ENCODE assay signal across 8 cellular contexts in the genomic region with DNA sequence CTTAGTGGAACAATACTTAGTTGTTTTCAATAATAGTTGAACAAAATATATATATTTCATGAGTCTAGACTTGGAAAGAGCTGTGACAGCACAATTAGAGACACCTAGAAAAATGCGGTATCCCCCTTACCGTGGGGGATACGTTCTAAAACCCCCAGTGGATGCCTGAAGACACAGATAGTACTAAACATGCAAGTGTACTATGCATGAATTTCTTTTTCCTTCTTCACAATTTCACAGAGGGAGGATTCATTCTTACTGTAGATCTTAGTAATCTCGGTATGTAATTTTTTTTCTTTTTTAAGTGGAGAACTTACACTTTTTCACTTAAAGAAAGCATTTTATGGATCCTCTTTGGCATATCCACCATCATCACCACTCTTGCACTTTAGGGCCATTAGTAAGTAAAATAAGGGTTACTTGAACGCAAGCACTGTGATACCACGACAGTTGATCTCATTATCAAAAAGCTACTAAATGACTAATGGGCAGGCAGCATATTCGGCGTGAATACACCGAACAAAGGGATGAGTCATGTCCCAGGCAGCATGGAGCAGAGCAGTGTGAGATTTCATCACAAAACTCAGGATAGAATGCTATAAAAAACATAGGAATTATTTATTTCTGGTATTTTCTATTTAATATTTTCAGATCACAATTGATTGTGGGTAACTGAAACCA.
DNase-seq lines count a peak whose midpoint lies in the region; ATAC-seq lines count a peak whose summit lies in the region.

No MANE protein-coding gene starts in this region.

- peak overlapping the region; percentile 80 for H3K4me2 ChIP-seq in skeletal muscle satellite cell (ENCODE audit: low read length)

- H3K27ac Mint-ChIP-seq in activated T-helper 2 cell treated with anti-CD3 and anti-CD28 coated beads, Interferon-gamma antibody, Interleukin-2, Interleukin-4, amounts not matched to agents 10 μg/mL and 5 μg/mL and 100 μg/mL, durations not matched to agents 14 hours and 24 hours and 36 hours, result no peak overlapping the region

- no peaks in the 10 kb centered on the region for H3K27me3 ChIP-seq in skeletal muscle satellite cell (ENCODE audit: control insufficient read depth, insufficient read depth, low read length)

- H3K4me3 Mint-ChIP-seq in activated T-helper 2 cell treated with anti-CD3 and anti-CD28 coated beads, Interferon-gamma antibody, Interleukin-2, Interleukin-4, amounts not matched to agents 10 μg/mL and 5 μg/mL and 100 μg/mL, durations not matched to agents 14 hours and 24 hours and 36 hours (ENCODE audit: low read depth), result no peak overlapping the region

- H3K4me3 ChIP-seq in skeletal muscle satellite cell (ENCODE audit: low read length), result peak overlapping the region; percentile 64

- H3K36me3 ChIP-seq in skeletal muscle satellite cell (ENCODE audit: insufficient read depth, low read length), result no peaks in the 10 kb centered on the region

- peaks cover 5% of the 10 kb centered on the region for H3K4me1 Mint-ChIP-seq in activated T-helper 2 cell treated with anti-CD3 and anti-CD28 coated beads, Interferon-gamma antibody, Interleukin-2, Interleukin-4, amounts not matched to agents 10 μg/mL and 5 μg/mL and 100 μg/mL, durations not matched to agents 14 hours and 24 hours and 36 hours (ENCODE audit: low read depth)

- ATAC-seq in GM21367 (IDR thresholded peaks at IDR 0.05; ENCODE audit: unreplicated experiment), result no peak

- H3K9ac ChIP-seq in skeletal muscle satellite cell (ENCODE audit: low read depth, low read length), result peak overlapping the region; percentile 61

- H3K27me3 Mint-ChIP-seq in activated T-helper 2 cell treated with anti-CD3 and anti-CD28 coated beads, Interferon-gamma antibody, Interleukin-2, Interleukin-4, amounts not matched to agents 10 μg/mL and 5 μg/mL and 100 μg/mL, durations not matched to agents 14 hours and 24 hours and 36 hours (ENCODE audit: low read depth), result peaks cover 9% of the 10 kb centered on the region

- peaks cover 14% of the 10 kb centered on the region for H3K4me1 ChIP-seq in skeletal muscle satellite cell (ENCODE audit: control insufficient read depth, insufficient read depth, low read length)

- intact Hi-C loops in activated T-helper 2 cell treated with anti-CD3 and anti-CD28 coated beads, Interferon-gamma antibody, Interleukin-2, Interleukin-4, amounts not matched to agents 10 μg/mL and 5 μg/mL and 100 μg/mL, durations not matched to agents 14 hours and 24 hours and 36 hours (cut with micrococcal nuclease), result no loop called here

- DNase-seq in stimulated activated CD4-positive, alpha-beta T cell treated with anti-CD3 and anti-CD28 coated beads, Interleukin-15, amount 100 ng/mL, for 24 hours, result peak; percentile 33
- DNase-seq in stimulated activated CD4-positive, alpha-beta T cell treated with anti-CD3 and anti-CD28 coated beads, Interleukin-4, amount 100 ng/mL, for 4 hours, result no peak
- peak; percentile 86 for DNase-seq in RPMI7951 (ENCODE audit: low read depth)
- DNase-seq in fibroblast of gingiva (ENCODE audit: low read depth), result peak; percentile 70
- no peak for DNase-seq in NCI-H774 (lab: John Stamatoyannopoulos, UW)
- no peak for DNase-seq in activated T-helper 2 cell treated with anti-CD3 and anti-CD28 coated beads, Interferon-gamma antibody, Interleukin-2, Interleukin-4, amounts not matched to agents 10 μg/mL and 5 μg/mL and 100 μg/mL, durations not matched to agents 14 hours and 24 hours and 36 hours (ENCODE audit: low spot score)

- peaks cover 23% of the 10 kb centered on the region for H3K9me3 Mint-ChIP-seq in activated T-helper 2 cell treated with anti-CD3 and anti-CD28 coated beads, Interferon-gamma antibody, Interleukin-2, Interleukin-4, amounts not matched to agents 10 μg/mL and 5 μg/mL and 100 μg/mL, durations not matched to agents 14 hours and 24 hours and 36 hours

- peaks cover 9% of the 10 kb centered on the region for H3K9me3 ChIP-seq in skeletal muscle satellite cell (replicated peaks; ENCODE audit: low read length)

- peaks cover 6% of the 10 kb centered on the region for H3K36me3 Mint-ChIP-seq in activated T-helper 2 cell treated with anti-CD3 and anti-CD28 coated beads, Interferon-gamma antibody, Interleukin-2, Interleukin-4, amounts not matched to agents 10 μg/mL and 5 μg/mL and 100 μg/mL, durations not matched to agents 14 hours and 24 hours and 36 hours (ENCODE audit: low read depth)

Comparison
In these comparisons a context has a peak if more than half of its experiments do, and no peak if none do; other contexts are left out.
1. DNase-seq: peak in stimulated activated CD4-positive, alpha-beta T cell treated with anti-CD3 and anti-CD28 coated beads, Interleukin-15, amount 100 ng/mL, for 24 hours (single experiment), RPMI7951 (single experiment) and fibroblast of gingiva (single experiment); none in stimulated activated CD4-positive, alpha-beta T cell treated with anti-CD3 and anti-CD28 coated beads, Interleukin-4, amount 100 ng/mL, for 4 hours (0 of 2), NCI-H774 (single experiment) and activated T-helper 2 cell treated with anti-CD3 and anti-CD28 coated beads, Interferon-gamma antibody, Interleukin-2, Interleukin-4, amounts not matched to agents 10 μg/mL and 5 μg/mL and 100 μg/mL, durations not matched to agents 14 hours and 24 hours and 36 hours (single experiment).